In the genomic region with DNA sequence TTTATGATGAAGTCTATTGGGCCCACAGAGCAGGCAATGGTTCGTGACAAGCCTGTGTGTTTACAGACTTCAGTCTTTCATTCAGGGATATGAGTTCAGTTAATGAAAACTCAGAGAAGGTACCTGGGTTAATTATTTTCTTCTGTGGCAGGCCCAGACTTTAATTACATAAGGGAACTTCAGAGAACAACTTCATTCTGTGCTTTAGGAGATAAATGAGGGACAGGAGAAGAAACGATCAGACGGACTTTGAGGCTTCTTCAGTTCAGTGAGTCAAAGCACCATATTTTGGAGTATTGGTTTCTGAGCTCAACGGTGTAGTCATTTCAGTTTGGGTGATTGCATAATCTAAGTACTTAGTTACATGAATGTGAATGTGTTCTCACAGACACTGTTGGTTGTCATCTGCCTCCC, we compare ENCODE assay signal across 1 cellular context.
TF ChIP-seq lines count a peak whose summit lies in the region.

No MANE protein-coding gene starts in this region.

TF ChIP-seq in HepG2, 621 proteins besides CTCF, POLR2A, EP300 and RAD21 (continued from another document):
- TF ChIP-seq SSRP1 (CRISPR knock-in tag; IDR thresholded peaks at IDR 0.05), result no peak
